In the genomic region with DNA sequence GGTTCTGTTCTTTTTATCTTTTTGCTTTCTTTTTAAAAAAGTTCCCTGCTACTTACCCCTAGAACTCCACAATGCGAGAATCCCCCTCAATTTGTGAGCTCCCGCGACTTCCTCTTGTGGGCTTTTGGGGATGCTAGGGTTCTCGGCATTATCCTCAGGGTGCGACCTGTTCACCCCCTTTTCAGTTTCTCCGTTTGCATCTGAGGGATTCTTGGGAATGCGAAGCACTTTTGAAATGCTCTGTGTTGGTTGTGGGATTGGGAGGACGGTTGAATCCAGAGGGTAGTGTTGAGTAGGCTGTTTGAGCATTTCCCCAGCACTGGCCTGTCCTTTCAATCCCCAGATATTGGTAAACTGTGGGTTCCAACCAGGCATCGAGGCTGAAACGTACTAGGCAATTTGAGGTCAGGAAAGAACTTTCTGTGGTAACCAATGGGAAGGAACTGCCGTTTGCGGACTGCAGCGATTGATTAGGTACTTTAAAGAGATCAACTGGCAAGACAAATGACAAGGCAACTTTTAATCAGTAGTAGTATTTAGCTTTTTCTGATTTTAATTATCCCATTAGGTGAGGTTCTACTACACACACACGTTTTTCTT, we compare ENCODE assay signal across 8 cellular contexts. TPM values are rescaled to one million over a fixed set of nuclear protein-coding genes. Genes with fewer than 3 reads are reported as not detected.
DNase-seq lines count a peak whose midpoint lies in the region; ATAC-seq and TF ChIP-seq lines count a peak whose summit lies in the region.

No MANE protein-coding gene starts in this region.

- H4K20me1 ChIP-seq in OCI-LY7 (ENCODE audit: insufficient read depth, low read length) = no peaks in the 10 kb centered on the region

- intact Hi-C loops in OCI-LY7 (cut with micrococcal nuclease; ENCODE audit: unreplicated experiment) = loop anchor here (5.0 kb wide), 1 partner anchor 1105 kb away; a partner anchor contains a TSS
- intact Hi-C loops in lower leg skin (cut with DNase I; ENCODE audit: low total_unique reads) = no loop called here

- ATAC-seq in HG02852 (IDR thresholded peaks at IDR 0.05; ENCODE audit: unreplicated experiment) = peak; percentile 4
- ATAC-seq in upper lobe of left lung (ENCODE audit: low FRiP score in 2 of 2) = peak; percentile 12 to 36

- H3K27ac Mint-ChIP-seq in activated naive CD4-positive, alpha-beta T cell treated with anti-CD3 and anti-CD28 coated beads, Interleukin-2, amount 10 ng/mL, durations not matched to agents 7 days and 5 days = peak overlapping the region; percentile 98

- WGBS in lower leg skin, 2 donors = 1 to 2% methylated on average over 14 of the region's 14 CpGs
- 4% methylated on average over 14 of the region's 14 CpGs for WGBS in upper lobe of left lung, 2 donors

- H3K27ac ChIP-seq in OCI-LY7 (ENCODE audit: low read depth, low read length, poor library complexity, severe bottlenecking) (peak overlapping the region; percentile 76), upper lobe of left lung (peak overlapping the region; percentile 82 to 94 (median 88))

- H3K27me3 ChIP-seq in upper lobe of left lung = no peaks in the 10 kb centered on the region

- no peaks in the 10 kb centered on the region for H3K9me3 ChIP-seq in OCI-LY7 (ENCODE audit: low read length)
- no peaks in the 10 kb centered on the region for H3K9me3 ChIP-seq in upper lobe of left lung

- H3K4me2 ChIP-seq in OCI-LY7 (ENCODE audit: low read length) = peak overlapping the region; percentile 81

- TF ChIP-seq EP300 in upper lobe of left lung (IDR thresholded peaks at IDR 0.05) = no peak

- H3K4me3 ChIP-seq in OCI-LY7 (ENCODE audit: low read depth, low read length, poor library complexity, severe bottlenecking) (peak overlapping the region; percentile 80), cardiac fibroblast (replicated peaks in 1 of 2; ENCODE audit: low read depth in 2 of 2, low read length in 2 of 2) (peak overlapping the region; percentile 81 to 82), lower leg skin (ENCODE audit: low read depth, poor library complexity, severe bottlenecking) (peak overlapping the region; percentile 93), upper lobe of left lung (peak overlapping the region; percentile 29 to 91 (median 66))

- peak overlapping the region; percentile 95 for H3K4me3 Mint-ChIP-seq in activated naive CD4-positive, alpha-beta T cell treated with anti-CD3 and anti-CD28 coated beads, Interleukin-2, amount 10 ng/mL, durations not matched to agents 7 days and 5 days

- H3K36me3 Mint-ChIP-seq in activated naive CD4-positive, alpha-beta T cell treated with anti-CD3 and anti-CD28 coated beads, Interleukin-2, amount 10 ng/mL, durations not matched to agents 7 days and 5 days = peaks cover 19% of the 10 kb centered on the region

- H3K9me2 ChIP-seq in OCI-LY7 (ENCODE audit: insufficient read depth, low read length) = no peaks in the 10 kb centered on the region

- peak; percentile 35 for DNase-seq in activated naive CD4-positive, alpha-beta T cell treated with anti-CD3 and anti-CD28 coated beads, Interleukin-2, amount 10 ng/mL, durations not matched to agents 7 days and 5 days
- DNase-seq in activated naive CD4-positive, alpha-beta T cell treated with Interleukin-2 at 50 U/mL for 16 hours = no peak
- DNase-seq in OCI-LY7 (ENCODE audit: low spot score) (peak; percentile 24), cardiac fibroblast (ENCODE audit: low read depth in 2 of 2) (peak in 1 of 2 donors; percentile 31), lower leg skin (ENCODE audit: low spot score in 2 of 2) (no peak), upper lobe of left lung (no peak), NCI-H1048 (lab: John Stamatoyannopoulos, UW) (no peak)

- CTCF ChIA-PET in activated naive CD4-positive, alpha-beta T cell treated with anti-CD3 and anti-CD28 coated beads, Interleukin-2, amount 10 ng/mL, durations not matched to agents 7 days and 5 days (lab: Charles Lee) = interaction anchor here (0.5 to 0.6 kb wide), 2 partner anchors 13 to 1648 kb away, joined by 3 read pairs; no protein-coding TSS in a partner anchor
- CTCF ChIA-PET in OCI-LY7 (lab: Charles Lee; ENCODE audit: unreplicated experiment) = no interaction called here

- TF ChIP-seq CTCF in OCI-LY7 (conservative IDR thresholded peaks at IDR 0.05; ENCODE audit: low read length) (no peak), cardiac fibroblast (IDR thresholded peaks at IDR 0.05; ENCODE audit: low read depth, low read length) (no peak), lower leg skin (IDR thresholded peaks at IDR 0.05) (no peak), upper lobe of left lung (IDR thresholded peaks at IDR 0.05) (no peak)

- H3K27me3 Mint-ChIP-seq in activated naive CD4-positive, alpha-beta T cell treated with anti-CD3 and anti-CD28 coated beads, Interleukin-2, amount 10 ng/mL, durations not matched to agents 7 days and 5 days = no peaks in the 10 kb centered on the region

- TSS peak; percentile 87 for BruUV-seq in OCI-LY7 (replicated peaks; lab: Mats Ljungman, UMichigan)

- H3K36me3 ChIP-seq in OCI-LY7 (ENCODE audit: insufficient read depth, low read length) = peaks cover 24% of the 10 kb centered on the region
- no peaks in the 10 kb centered on the region for H3K36me3 ChIP-seq in upper lobe of left lung

- peaks cover 74% of the 10 kb centered on the region for H3K79me2 ChIP-seq in OCI-LY7 (ENCODE audit: insufficient read depth, low read depth, low read length)

- H3K4me1 ChIP-seq in OCI-LY7 (ENCODE audit: insufficient read depth, low read length, poor library complexity, severe bottlenecking) = peaks cover 14% of the 10 kb centered on the region
- H3K4me1 ChIP-seq in upper lobe of left lung = peaks cover 15 to 40% (median 22%) of the 10 kb centered on the region in 4 donors

- peak overlapping the region; percentile 74; the same call in 1 of the 2 replicates for H2AFZ ChIP-seq in OCI-LY7 (ENCODE audit: low read length)

- no peak for TF ChIP-seq POLR2A in lower leg skin (IDR thresholded peaks at IDR 0.05)
- TF ChIP-seq POLR2A in upper lobe of left lung (IDR thresholded peaks at IDR 0.05) = no peak

- H3K9me3 Mint-ChIP-seq in activated naive CD4-positive, alpha-beta T cell treated with anti-CD3 and anti-CD28 coated beads, Interleukin-2, amount 10 ng/mL, durations not matched to agents 7 days and 5 days = no peaks in the 10 kb centered on the region

- H3K4me1 Mint-ChIP-seq in activated naive CD4-positive, alpha-beta T cell treated with anti-CD3 and anti-CD28 coated beads, Interleukin-2, amount 10 ng/mL, durations not matched to agents 7 days and 5 days = peaks cover 43% of the 10 kb centered on the region

- POLR2A ChIA-PET in OCI-LY7 (lab: Charles Lee) = interaction anchor here (0.6 to 1.4 kb wide), 11 partner anchors 12 to 218 kb away, joined by 3 to 4 read pairs (median 3); no protein-coding TSS in a partner anchor

RNA-seq across cellular contexts. Expression of a gene that starts 0.4 kb away (rescaled TPM):
- total RNA-seq in OCI-LY7 (2014; rRNA removed; shearing (Covaris generic)) = 14.5 and 18.8 TPM in 2 replicates
- 23.3 and 24.3 TPM in 2 replicates for total RNA-seq in OCI-LY7 (2022)
- total RNA-seq in lower leg skin = 1 to 10 TPM; 2.0 to 7.0 (median 4.2) TPM
- total RNA-seq in upper lobe of left lung = 10 to 100 TPM in 1 of 6 donors, 1 to 10 TPM in 5; 4.4 to 11.8 (median 7.7) TPM

RNA-seq across cellular contexts. Expression of a gene that starts 0.6 kb away (rescaled TPM):
- total RNA-seq in OCI-LY7 (2014; rRNA removed; shearing (Covaris generic)) = 17.6 and 20.4 TPM in 2 replicates
- total RNA-seq in OCI-LY7 (2022) = 55.7 and 56.4 TPM in 2 replicates
- total RNA-seq in lower leg skin = 10 to 100 TPM; 18.8 to 32.3 (median 25.5) TPM
- 10 to 100 TPM; 14.3 to 81.2 (median 53.1) TPM for total RNA-seq in upper lobe of left lung

Comparison
In these comparisons a context has a peak if more than half of its experiments do, and no peak if none do; other contexts are left out.
1. DNase-seq: peak in activated naive CD4-positive, alpha-beta T cell treated with anti-CD3 and anti-CD28 coated beads, Interleukin-2, amount 10 ng/mL, durations not matched to agents 7 days and 5 days (single experiment) and OCI-LY7 (single experiment); none in activated naive CD4-positive, alpha-beta T cell treated with Interleukin-2 at 50 U/mL for 16 hours (single experiment), lower leg skin (0 of 2), upper lobe of left lung (0 of 2) and NCI-H1048 (single experiment).
2. Peak in every context shown above with its lines, with median percentiles within 50 percentile points of each other: H3K4me3 ChIP-seq.